ENCODE assay signal across 8 cellular contexts in genomic region chr11:75563978-75564552, GRCh38. TPM values are rescaled to one million over a fixed set of nuclear protein-coding genes. Genes with fewer than 3 reads are reported as not detected.
DNase-seq lines count a peak whose midpoint lies in the region; ATAC-seq, FAIRE-seq and TF ChIP-seq lines count a peak whose summit lies in the region.

No MANE protein-coding gene starts in this region.

- CTCF ChIA-PET in MCF 10A (lab: Yijun Ruan, JAX): interaction anchor here (0.6 to 1.3 kb wide), 9 partner anchors 9 to 885 kb away, joined by 3 to 8 read pairs (median 3); no protein-coding TSS in a partner anchor

- intact Hi-C loops in MCF 10A (cut with micrococcal nuclease) (no loop called here), kidney (cut with DNase I) (no loop called here)

- POLR2A ChIA-PET in MCF 10A (lab: Yijun Ruan, JAX): interaction anchor here (0.9 to 3.5 kb wide), 5 partner anchors 11 to 882 kb away, joined by 3 to 28 read pairs (median 3); no protein-coding TSS in a partner anchor

- peaks cover 7% of the 10 kb centered on the region for H3K36me3 Mint-ChIP-seq in activated T-cell treated with anti-CD3 and anti-CD28 coated beads, Interleukin-2, amount 50 U/mL, for 4 hours (ENCODE audit: insufficient read depth)
- H3K36me3 Mint-ChIP-seq in MCF 10A (ENCODE audit: insufficient read depth, unreplicated experiment): peaks cover 22% of the 10 kb centered on the region

- peaks cover 35% of the 10 kb centered on the region for H3K4me1 Mint-ChIP-seq in activated T-cell treated with anti-CD3 and anti-CD28 coated beads, Interleukin-2, amount 50 U/mL, for 4 hours (ENCODE audit: low read depth)
- H3K4me1 Mint-ChIP-seq in MCF 10A (ENCODE audit: insufficient read depth, unreplicated experiment): peaks cover 26% of the 10 kb centered on the region

- H3K9ac ChIP-seq in kidney (ENCODE audit: low read length in 2 of 2): peak overlapping the region; percentile 91 to 99
- H3K9ac ChIP-seq in subcutaneous abdominal adipose tissue (ENCODE audit: low read length in 5 of 5): peak overlapping the region; percentile 98 to 100 (median 98)

- H3K9me3 ChIP-seq in kidney (ENCODE audit: control insufficient read depth in 1 of 2, low read length in 2 of 2) (no peaks in the 10 kb centered on the region), subcutaneous abdominal adipose tissue (ENCODE audit: control insufficient read depth in 5 of 5, low read length in 5 of 5) (no peaks in the 10 kb centered on the region)

- no peak for ATAC-seq in activated T-cell treated with anti-CD3 and anti-CD28 coated beads, Interleukin-2, amount 50 U/mL, for 4 hours
- ATAC-seq in HG03175 (IDR thresholded peaks at IDR 0.05; ENCODE audit: unreplicated experiment): no peak

- no TSS peak for BruUV-seq in MCF 10A (replicated peaks; lab: Mats Ljungman, UMichigan)

- H3K4me1 ChIP-seq in kidney (ENCODE audit: control insufficient read depth in 1 of 2, insufficient read depth in 1 of 2, low read depth in 1 of 2, low read length in 2 of 2) (peaks cover 42 to 51% of the 10 kb centered on the region in 2 donors), subcutaneous abdominal adipose tissue (ENCODE audit: control insufficient read depth in 5 of 5, insufficient read depth in 5 of 5, low read length in 5 of 5) (peaks cover 34 to 93% (median 91%) of the 10 kb centered on the region in 5 donors)

- no peaks in the 10 kb centered on the region for H3K27me3 ChIP-seq in subcutaneous abdominal adipose tissue (ENCODE audit: control insufficient read depth in 5 of 5, insufficient read depth in 4 of 5, low read length in 5 of 5)

- peak overlapping the region; percentile 94 for H3K27ac Mint-ChIP-seq in MCF 10A (ENCODE audit: low read depth, unreplicated experiment)

- H3K4me3 Mint-ChIP-seq in activated T-cell treated with anti-CD3 and anti-CD28 coated beads, Interleukin-2, amount 50 U/mL, for 4 hours: peak overlapping the region; percentile 91
- peak overlapping the region; percentile 92 for H3K4me3 Mint-ChIP-seq in MCF 10A (ENCODE audit: unreplicated experiment)

- H3K27ac ChIP-seq in kidney (ENCODE audit: low read depth in 2 of 2, low read length in 2 of 2) (peak overlapping the region; percentile 100), subcutaneous abdominal adipose tissue (ENCODE audit: low read depth, low read length) (peak overlapping the region; percentile 100)

- no peaks in the 10 kb centered on the region for H3K27me3 Mint-ChIP-seq in activated T-cell treated with anti-CD3 and anti-CD28 coated beads, Interleukin-2, amount 50 U/mL, for 4 hours (ENCODE audit: low read depth)
- H3K27me3 Mint-ChIP-seq in MCF 10A (ENCODE audit: insufficient read depth, unreplicated experiment): no peaks in the 10 kb centered on the region

- H3K36me3 ChIP-seq in kidney (ENCODE audit: control insufficient read depth in 1 of 2, insufficient read depth in 2 of 2, low read length in 2 of 2): peaks cover 17 to 23% of the 10 kb centered on the region in 2 donors
- peaks cover 0 to 47% (median 33%) of the 10 kb centered on the region in 5 donors for H3K36me3 ChIP-seq in subcutaneous abdominal adipose tissue (ENCODE audit: control insufficient read depth in 5 of 5, insufficient read depth in 5 of 5, low read length in 5 of 5)

- peak overlapping the region; percentile 82 to 99 for H3K4me3 ChIP-seq in kidney (ENCODE audit: low read length in 2 of 2)
- peak overlapping the region; percentile 94 to 99 (median 98) for H3K4me3 ChIP-seq in subcutaneous abdominal adipose tissue (ENCODE audit: low read depth in 1 of 5, low read length in 5 of 5)

- no peak for FAIRE-seq in kidney (lab: Jason Lieb, UNC)

- TF ChIP-seq CTCF in MCF 10A (IDR thresholded peaks at IDR 0.05; ENCODE audit: unreplicated experiment) (peak; percentile 42), kidney (IDR thresholded peaks at IDR 0.05; ENCODE audit: borderline replicate concordance, extremely low read depth, insufficient read depth) (peak; percentile 24)

- no peaks in the 10 kb centered on the region for H3K9me3 Mint-ChIP-seq in activated T-cell treated with anti-CD3 and anti-CD28 coated beads, Interleukin-2, amount 50 U/mL, for 4 hours
- H3K9me3 Mint-ChIP-seq in MCF 10A (ENCODE audit: unreplicated experiment): no peaks in the 10 kb centered on the region

- DNase-seq in activated T-cell treated with anti-CD3 and anti-CD28 coated beads, Interleukin-2, amount 50 U/mL, for 4 hours: no peak
- DNase-seq in activated T-cell treated with anti-CD3 and anti-CD28 coated beads for 4 hours (no peak), MCF 10A (ENCODE audit: unreplicated experiment) (peak; percentile 64), kidney (peak; percentile 87), KG1 (lab: John Stamatoyannopoulos, UW) (no peak), NCI-H524 treated with DMSO at 0.1 percent for 48 hours (lab: John Stamatoyannopoulos, UW) (no peak)

RNA-seq across cellular contexts. Expression of gene SERPINH1, which starts 2.0 kb away (rescaled TPM):
- total RNA-seq in activated T-cell treated with anti-CD3 and anti-CD28 coated beads, Interleukin-2, amount 50 U/mL, for 4 hours: 10 to 100 TPM; 17.6 to 19.8 (median 17.8) TPM
- total RNA-seq in MCF 10A (2022) (80.5 TPM in 2 replicates), kidney (104 TPM)
- 81.1 TPM for polyA plus RNA-seq in kidney (ENCODE audit: insufficient read depth, low read depth, low replicate concordance)

RNA-seq across cellular contexts. Expression of gene GDPD5, which starts 38.3 kb away (rescaled TPM):
- total RNA-seq in activated T-cell treated with anti-CD3 and anti-CD28 coated beads, Interleukin-2, amount 50 U/mL, for 4 hours: 10 to 100 TPM in 1 of 3 donors, 1 to 10 TPM in 2; 5.4 to 10.9 (median 9.8) TPM
- 5.6 and 5.7 TPM in 2 replicates for total RNA-seq in MCF 10A (2022)
- total RNA-seq in kidney: 11.4 TPM
- polyA plus RNA-seq in kidney (ENCODE audit: insufficient read depth, low read depth, low replicate concordance): 3.9 TPM

Comparison
In these comparisons a context has a peak if more than half of its experiments do, and no peak if none do; other contexts are left out.
1. DNase-seq: peak in MCF 10A (single experiment) and kidney (single experiment); none in activated T-cell treated with anti-CD3 and anti-CD28 coated beads, Interleukin-2, amount 50 U/mL, for 4 hours (single experiment), activated T-cell treated with anti-CD3 and anti-CD28 coated beads for 4 hours (single experiment), KG1 (single experiment) and NCI-H524 treated with DMSO at 0.1 percent for 48 hours (single experiment).